25 cellular contexts compared by ENCODE assay signal in the genomic region with DNA sequence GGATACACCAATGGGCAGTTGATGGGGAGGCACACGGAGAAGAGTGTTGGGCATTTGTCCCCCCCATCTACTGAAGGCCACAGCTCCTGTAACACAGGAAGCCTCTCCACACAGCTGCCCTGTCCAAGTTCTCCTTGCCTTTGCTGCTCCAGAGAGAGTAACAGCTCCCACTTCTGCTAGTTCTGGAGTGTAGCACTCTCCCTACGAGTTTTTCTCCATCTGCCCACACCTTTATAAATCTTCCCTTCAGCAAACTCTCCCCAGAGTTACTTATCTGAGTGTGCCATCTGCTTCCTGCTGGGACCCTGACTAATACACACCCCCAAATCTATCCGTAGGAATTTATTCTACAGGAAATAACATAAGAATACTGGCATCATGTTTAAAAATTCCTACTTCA. TPM values are rescaled to one million over a fixed set of nuclear protein-coding genes. Genes with fewer than 3 reads are reported as not detected.
DNase-seq lines count a peak whose midpoint lies in the region; ATAC-seq and TF ChIP-seq lines count a peak whose summit lies in the region.
"Had no signal": no experiment of that assay in that cellular context is flagged by ENCODE, and none has a peak within 500 bp of the region (broad histone marks: within the 10 kb centered on the region; RNA-seq: fewer than 3 reads in every experiment).

No MANE protein-coding gene starts in this region.

- no peak overlapping the region for H3K27ac Mint-ChIP-seq in activated CD4-positive, alpha-beta memory T cell treated with anti-CD3 and anti-CD28 coated beads for 36 hours
- H3K27ac Mint-ChIP-seq: activated CD8-positive, alpha-beta T cell treated with anti-CD3 and anti-CD28 coated beads, Interleukin-2, amount 10 ng/mL, durations not matched to agents 7 days and 5 days; activated T-helper 2 cell treated with anti-CD3 and anti-CD28 coated beads, Interferon-gamma antibody, Interleukin-2, Interleukin-4, amounts not matched to agents 10 μg/mL and 5 μg/mL and 100 μg/mL, durations not matched to agents 14 hours and 24 hours and 36 hours; CD4-positive, alpha-beta T cell; progenitor cell of endocrine pancreas; stimulated activated memory B cell treated with anti-CD40 and anti-IgM and Interleukin-4, amounts not matched to agents 10 μg/mL and 1 μg/mL and 100 μg/mL, for 72 hours; T-cell had no signal

- no peaks in the 10 kb centered on the region for H3K4me1 Mint-ChIP-seq in activated CD4-positive, alpha-beta memory T cell treated with anti-CD3 and anti-CD28 coated beads for 36 hours (ENCODE audit: low read depth)
- H3K4me1 Mint-ChIP-seq: T-cell had no signal

- peak; percentile 37 to 53 (median 44) for ATAC-seq in psoas muscle
- ATAC-seq: activated CD4-positive, CD25-positive, alpha-beta regulatory T cell treated with anti-CD3 and anti-CD28 coated beads, Interleukin-2, amount 50 U/mL, for 24 hours; activated CD8-positive, alpha-beta T cell treated with anti-CD3 and anti-CD28 coated beads, Interleukin-2, amount 10 ng/mL, durations not matched to agents 7 days and 5 days; body of pancreas; left lobe of liver; stimulated activated memory B cell treated with anti-CD40 and anti-IgM and Interleukin-4, amounts not matched to agents 10 μg/mL and 1 μg/mL and 100 μg/mL, for 72 hours; T-cell had no signal

- H3K36me3 ChIP-seq in HEK293 (ENCODE audit: control insufficient read depth in 2 of 2, insufficient read depth in 1 of 2, low read length in 2 of 2) (peaks cover 0 to 42% of the 10 kb centered on the region in 2 experiments; a peak in 2 of 3 replicates), psoas muscle (ENCODE audit: insufficient read depth in 1 of 2, low read depth in 1 of 2) (peaks cover 4 to 18% of the 10 kb centered on the region in 2 donors)

- CTCF ChIA-PET in HEK293 (lab: Yijun Ruan, JAX) = interaction anchor here (0.7 kb wide), 1 partner anchor 29 kb away, joined by 3 read pairs; no protein-coding TSS in a partner anchor
- CTCF ChIA-PET in activated CD4-positive, alpha-beta memory T cell treated with anti-CD3 and anti-CD28 coated beads for 36 hours (lab: Charles Lee) = no interaction called here

- H3K9me3 ChIP-seq in HEK293 (ENCODE audit: control insufficient read depth, insufficient read depth, low read depth, low read length) = no peaks in the 10 kb centered on the region
- no peaks in the 10 kb centered on the region for H3K9me3 ChIP-seq in psoas muscle
- H3K9me3 ChIP-seq: body of pancreas, neutrophil had no signal

- POLR2A ChIA-PET in HEK293 (lab: Yijun Ruan, JAX) = no interaction called here
- POLR2A ChIA-PET in activated CD4-positive, alpha-beta memory T cell treated with anti-CD3 and anti-CD28 coated beads for 36 hours (lab: Charles Lee) = no interaction called here

- no peak overlapping the region for H3K4me3 Mint-ChIP-seq in activated CD4-positive, alpha-beta memory T cell treated with anti-CD3 and anti-CD28 coated beads for 36 hours
- H3K4me3 Mint-ChIP-seq: activated CD8-positive, alpha-beta T cell treated with anti-CD3 and anti-CD28 coated beads, Interleukin-2, amount 10 ng/mL, durations not matched to agents 7 days and 5 days; CD4-positive, alpha-beta T cell; stimulated activated memory B cell treated with anti-CD40 and anti-IgM and Interleukin-4, amounts not matched to agents 10 μg/mL and 1 μg/mL and 100 μg/mL, for 72 hours; T-cell had no signal

- WGBS in psoas muscle, 3 donors = 31 to 54% (median 37%) methylated on average over 3 of the region's 3 CpGs

- no peaks in the 10 kb centered on the region for H3K27me3 Mint-ChIP-seq in activated CD4-positive, alpha-beta memory T cell treated with anti-CD3 and anti-CD28 coated beads for 36 hours
- H3K27me3 Mint-ChIP-seq: CD4-positive, alpha-beta T cell; progenitor cell of endocrine pancreas; stimulated activated memory B cell treated with anti-CD40 and anti-IgM and Interleukin-4, amounts not matched to agents 10 μg/mL and 1 μg/mL and 100 μg/mL, for 72 hours; T-cell had no signal

- H3K9me3 Mint-ChIP-seq in activated CD4-positive, alpha-beta memory T cell treated with anti-CD3 and anti-CD28 coated beads for 36 hours = no peaks in the 10 kb centered on the region
- H3K9me3 Mint-ChIP-seq: activated T-helper 2 cell treated with anti-CD3 and anti-CD28 coated beads, Interferon-gamma antibody, Interleukin-2, Interleukin-4, amounts not matched to agents 10 μg/mL and 5 μg/mL and 100 μg/mL, durations not matched to agents 14 hours and 24 hours and 36 hours; CD4-positive, alpha-beta T cell; stimulated activated memory B cell treated with anti-CD40 and anti-IgM and Interleukin-4, amounts not matched to agents 10 μg/mL and 1 μg/mL and 100 μg/mL, for 72 hours; T-cell had no signal

- H3K4me1 ChIP-seq in HEK293 (ENCODE audit: control insufficient read depth, insufficient read depth, low read length) (no peaks in the 10 kb centered on the region), psoas muscle (peaks cover 67% of the 10 kb centered on the region)

- TF ChIP-seq CTCF in HEK293 (tag by site-specific recombination; IDR thresholded peaks at IDR 0.05) (no peak), psoas muscle (IDR thresholded peaks at IDR 0.05) (peak; percentile 27)

- H3K36me3 Mint-ChIP-seq in activated CD4-positive, alpha-beta memory T cell treated with anti-CD3 and anti-CD28 coated beads for 36 hours = peaks cover 24% of the 10 kb centered on the region

- H3K4me3 ChIP-seq in HEK293 (ENCODE audit: low read depth, low read length) (no peak overlapping the region), psoas muscle (no peak overlapping the region)
- H3K4me3 ChIP-seq: body of pancreas had no signal

- no peaks in the 10 kb centered on the region for H3K27me3 ChIP-seq in psoas muscle (ENCODE audit: insufficient read depth in 3 of 3, low read length in 2 of 3)
- H3K27me3 ChIP-seq: body of pancreas, neutrophil had no signal

- intact Hi-C loops in psoas muscle (cut with DNase I) = loop anchor here in 1 of 2 donors (1.0 kb wide), 1 partner anchor 25 kb away; no protein-coding TSS in a partner anchor
- intact Hi-C loops in activated CD4-positive, alpha-beta memory T cell treated with anti-CD3 and anti-CD28 coated beads for 36 hours (cut with micrococcal nuclease) = no loop called here

- DNase-seq in NCI-H82 (lab: John Stamatoyannopoulos, UW) (peak; percentile 45), NCI-H82 treated with DMSO at 0.1 percent for 48 hours (lab: John Stamatoyannopoulos, UW; ENCODE audit: unreplicated experiment) (no peak), dermis blood vessel endothelial cell (peak; percentile 95), psoas muscle (no peak), middle frontal gyrus (ENCODE audit: extremely low spot score, low spot score) (no peak)
- no peak for DNase-seq in activated CD4-positive, alpha-beta T cell treated with anti-CD3 and anti-CD28 coated beads for 1 hour
- no peak for DNase-seq in activated CD4-positive, alpha-beta memory T cell treated with anti-CD3 and anti-CD28 coated beads for 36 hours
- DNase-seq: activated CD8-positive, alpha-beta T cell treated with anti-CD3 and anti-CD28 coated beads, Interleukin-2, amount 10 ng/mL, durations not matched to agents 7 days and 5 days; activated naive CD4-positive, alpha-beta T cell treated with anti-CD3 and anti-CD28 coated beads, Interleukin-2, amount 50 U/mL, for 16 hours; body of pancreas; CD4-positive, alpha-beta T cell; IMR-90; mesendoderm; NCI-H146; NCI-H774; SIG-M5; T-cell; trophoblast cell had no signal

- no peak overlapping the region for H3K27ac ChIP-seq in HEK293 (ENCODE audit: extremely low read depth, low read depth, low read length)
- H3K27ac ChIP-seq in psoas muscle = peak overlapping the region; percentile 86
- H3K27ac ChIP-seq: body of pancreas had no signal

TF ChIP-seq in HEK293, 187 proteins besides CTCF, POLR2A, EP300 and RAD21:
- TF ChIP-seq ZFHX2 (tag by site-specific recombination; conservative IDR thresholded peaks at IDR 0.05) = 0 out of 2 replicates have a peak, but pooled peaks have one; percentile 8
- no peak for TF ChIP-seq ZNF558 (tag by site-specific recombination; IDR thresholded peaks at IDR 0.05)

RNA-seq across cellular contexts. Expression of gene ERN1, which starts 42.6 kb away (rescaled TPM):
- total RNA-seq in dermis blood vessel endothelial cell (17.5 and 20.4 TPM in 2 replicates), psoas muscle (10 to 100 TPM; 10.6 to 16.6 (median 14.2) TPM)
- 1 to 10 TPM; 2.8 to 7.6 (median 5.4) TPM for polyA plus RNA-seq in psoas muscle
- total RNA-seq in activated CD4-positive, alpha-beta memory T cell treated with anti-CD3 and anti-CD28 coated beads for 36 hours = 10 to 100 TPM; 45.3 to 47.7 TPM

Comparison
In these comparisons a context has a peak if more than half of its experiments do, and no peak if none do; other contexts are left out.
1. DNase-seq: peak in NCI-H82 (single experiment) and dermis blood vessel endothelial cell (single experiment); none in NCI-H82 treated with DMSO at 0.1 percent for 48 hours (single experiment), psoas muscle (0 of 2), activated CD4-positive, alpha-beta T cell treated with anti-CD3 and anti-CD28 coated beads for 1 hour (single experiment), middle frontal gyrus (single experiment) and activated CD4-positive, alpha-beta memory T cell treated with anti-CD3 and anti-CD28 coated beads for 36 hours (single experiment).